22 cellular contexts compared by ENCODE assay signal in the genomic region with DNA sequence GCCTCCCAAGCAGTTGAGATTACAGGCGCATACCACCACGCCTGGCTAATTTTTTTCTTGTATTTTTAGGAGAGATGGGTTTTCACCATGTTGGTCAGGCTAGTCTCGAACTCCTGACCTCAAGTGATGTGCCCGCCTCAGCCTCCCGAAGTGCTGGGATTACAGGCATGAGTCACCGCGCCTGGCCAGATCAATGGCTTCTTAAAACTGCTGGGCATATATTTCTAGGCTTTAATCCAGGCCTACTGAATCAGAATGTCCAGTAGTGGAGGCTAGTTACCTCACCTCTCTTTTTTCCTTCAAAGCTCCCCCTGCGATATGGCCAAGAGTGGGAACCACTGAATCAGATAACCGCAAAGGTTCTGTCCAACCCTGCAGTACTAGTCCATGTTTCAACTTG. TPM values are rescaled to one million over a fixed set of nuclear protein-coding genes. Genes with fewer than 3 reads are reported as not detected.
DNase-seq lines count a peak whose midpoint lies in the region; ATAC-seq and TF ChIP-seq lines count a peak whose summit lies in the region.
"Had no signal": no experiment of that assay in that cellular context is flagged by ENCODE, and none has a peak within 500 bp of the region (broad histone marks: within the 10 kb centered on the region; RNA-seq: fewer than 3 reads in every experiment).

No MANE protein-coding gene starts in this region.

- no peaks in the 10 kb centered on the region for H3K9me3 Mint-ChIP-seq in activated naive CD8-positive, alpha-beta T cell (ENCODE audit: low read depth)
- H3K9me3 Mint-ChIP-seq in activated naive CD8-positive, alpha-beta T cell treated with anti-CD3 and anti-CD28 coated beads for 36 hours = no peaks in the 10 kb centered on the region
- H3K9me3 Mint-ChIP-seq in chondrocyte (ENCODE audit: low read depth) = no peaks in the 10 kb centered on the region

- intact Hi-C loops in posterior vena cava (cut with DNase I) = no loop called here

- peaks cover 7% of the 10 kb centered on the region for H3K4me1 Mint-ChIP-seq in activated naive CD8-positive, alpha-beta T cell (ENCODE audit: low read depth)
- peaks cover 6% of the 10 kb centered on the region for H3K4me1 Mint-ChIP-seq in activated naive CD8-positive, alpha-beta T cell treated with anti-CD3 and anti-CD28 coated beads for 36 hours
- H3K4me1 Mint-ChIP-seq in T-helper 17 cell (peaks cover 13% of the 10 kb centered on the region), chondrocyte (ENCODE audit: low read depth) (no peaks in the 10 kb centered on the region)

- no peak for TF ChIP-seq CTCF in chondrocyte (IDR thresholded peaks at IDR 0.05)

- DNase-seq in activated naive CD8-positive, alpha-beta T cell treated with anti-CD3 and anti-CD28 coated beads for 36 hours = no peak
- no peak for DNase-seq in T-helper 17 cell
- DNase-seq in chondrocyte (ENCODE audit: low spot score) = peak; percentile 14
- DNase-seq in posterior vena cava (ENCODE audit: low spot score) = peak; percentile 26
- DNase-seq in islet precursor cell = no peak
- no peak for DNase-seq in HK-2 (ENCODE audit: unreplicated experiment)
- no peak for DNase-seq in activated CD4-positive, alpha-beta T cell treated with anti-CD3 and anti-CD28 coated beads, Interleukin-2, amount 50 U/mL, for 4 hours
- DNase-seq: AML-193; C1 segment of cervical spinal cord; EL; GF-D8; KG1; NCI-H1105; NCI-H146; NCI-H2029; NCI-H345; NCI-H524; NCI-H774; NK-92 treated with Interleukin-12 subunit alpha and Interleukin-12 subunit beta, amount 100 ng/mL, for 24 hours; SIG-M5; SK-N-SH had no signal

- H3K4me3 Mint-ChIP-seq in activated naive CD8-positive, alpha-beta T cell = no peak overlapping the region
- H3K4me3 Mint-ChIP-seq in activated naive CD8-positive, alpha-beta T cell treated with anti-CD3 and anti-CD28 coated beads for 36 hours = no peak overlapping the region
- no peak overlapping the region for H3K4me3 Mint-ChIP-seq in T-helper 17 cell
- H3K4me3 Mint-ChIP-seq in chondrocyte (ENCODE audit: unreplicated experiment) = no peak overlapping the region

- H3K36me3 Mint-ChIP-seq in activated naive CD8-positive, alpha-beta T cell = no peaks in the 10 kb centered on the region
- H3K36me3 Mint-ChIP-seq in activated naive CD8-positive, alpha-beta T cell treated with anti-CD3 and anti-CD28 coated beads for 36 hours = no peaks in the 10 kb centered on the region
- H3K36me3 Mint-ChIP-seq in T-helper 17 cell (ENCODE audit: low read depth) (no peaks in the 10 kb centered on the region), chondrocyte (ENCODE audit: low read depth) (peaks cover 3% of the 10 kb centered on the region)

- ATAC-seq in T-helper 17 cell = no peak

- no peaks in the 10 kb centered on the region for H3K9me3 ChIP-seq in T-helper 17 cell (ENCODE audit: control insufficient read depth, low read length, poor library complexity, severe bottlenecking)
- H3K9me3 ChIP-seq: SK-N-SH had no signal

- peak overlapping the region; percentile 16 for H3K27ac Mint-ChIP-seq in activated naive CD8-positive, alpha-beta T cell
- H3K27ac Mint-ChIP-seq in activated naive CD8-positive, alpha-beta T cell treated with anti-CD3 and anti-CD28 coated beads for 36 hours = no peak overlapping the region
- H3K27ac Mint-ChIP-seq in T-helper 17 cell = peak overlapping the region; percentile 71
- H3K27ac Mint-ChIP-seq in chondrocyte (ENCODE audit: unreplicated experiment) = no peak overlapping the region

- no peaks in the 10 kb centered on the region for H3K27me3 Mint-ChIP-seq in activated naive CD8-positive, alpha-beta T cell
- no peaks in the 10 kb centered on the region for H3K27me3 Mint-ChIP-seq in activated naive CD8-positive, alpha-beta T cell treated with anti-CD3 and anti-CD28 coated beads for 36 hours
- H3K27me3 Mint-ChIP-seq in T-helper 17 cell = no peaks in the 10 kb centered on the region
- no peaks in the 10 kb centered on the region for H3K27me3 Mint-ChIP-seq in chondrocyte (ENCODE audit: low read depth)

RNA-seq across cellular contexts. Expression of a gene that starts 17.1 kb away (rescaled TPM):
- total RNA-seq in activated naive CD8-positive, alpha-beta T cell treated with anti-CD3 and anti-CD28 coated beads for 36 hours = 1 to 10 TPM; 6.5 to 6.9 TPM
- 10 to 100 TPM; 22.5 to 32.8 TPM for total RNA-seq in T-helper 17 cell
- total RNA-seq in chondrocyte = 9.9 to 11.2 TPM (median 10.2 TPM) in 3 replicates
- 10 to 100 TPM; 18.1 to 19.4 TPM for total RNA-seq in posterior vena cava

RNA-seq across cellular contexts. Expression of a gene that starts 27.9 kb away (rescaled TPM):
- 10 to 100 TPM; 32.3 to 33.4 TPM for total RNA-seq in activated naive CD8-positive, alpha-beta T cell treated with anti-CD3 and anti-CD28 coated beads for 36 hours
- 10 to 100 TPM; 15.7 to 20.5 TPM for total RNA-seq in T-helper 17 cell
- total RNA-seq in chondrocyte = 17.8 to 21.2 TPM (median 20.8 TPM) in 3 replicates
- 10 to 100 TPM; 16.1 to 23.1 TPM for total RNA-seq in posterior vena cava

RNA-seq across cellular contexts. Expression of a gene that starts 37.8 kb away (rescaled TPM):
- total RNA-seq in activated naive CD8-positive, alpha-beta T cell treated with anti-CD3 and anti-CD28 coated beads for 36 hours = 10 to 100 TPM; 94.2 to 95.4 TPM
- total RNA-seq in T-helper 17 cell (100 to 1,000 TPM; 273 to 335 TPM), chondrocyte (76.9 to 95.6 TPM (median 77.9 TPM) in 3 replicates), posterior vena cava (100 to 1,000 TPM; 156 to 169 TPM)

Comparison
In these comparisons a context has a peak if more than half of its experiments do, and no peak if none do; other contexts are left out.
1. H3K27ac Mint-ChIP-seq: peak in activated naive CD8-positive, alpha-beta T cell (single experiment) and T-helper 17 cell (single experiment); none in activated naive CD8-positive, alpha-beta T cell treated with anti-CD3 and anti-CD28 coated beads for 36 hours (single experiment) and chondrocyte (single experiment).
2. DNase-seq: peak in chondrocyte (single experiment) and posterior vena cava (single experiment); none in activated naive CD8-positive, alpha-beta T cell treated with anti-CD3 and anti-CD28 coated beads for 36 hours (single experiment), T-helper 17 cell (0 of 3), islet precursor cell (single experiment), HK-2 (single experiment) and activated CD4-positive, alpha-beta T cell treated with anti-CD3 and anti-CD28 coated beads, Interleukin-2, amount 50 U/mL, for 4 hours (0 of 2).